ENCODE assay signal across 32 cellular contexts in the genomic region with DNA sequence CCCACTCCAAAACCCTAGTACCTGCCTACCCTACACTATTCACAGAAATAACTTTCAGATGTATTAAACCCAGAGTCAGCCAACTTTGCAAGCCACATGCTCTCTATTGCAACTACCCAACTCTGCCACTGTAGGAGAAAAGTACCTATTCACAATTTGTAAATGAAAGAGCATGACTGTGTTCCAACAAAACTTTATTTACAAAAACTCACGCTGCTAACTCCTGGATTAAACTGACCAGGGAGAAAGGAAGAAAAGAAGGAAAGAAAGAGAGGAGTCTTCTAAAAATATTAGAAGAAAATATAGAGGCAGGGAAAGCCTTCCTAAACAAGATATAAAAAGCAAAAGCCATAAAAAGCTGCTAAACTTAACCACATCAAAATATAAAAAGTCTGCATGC.
"Had no signal": no experiment of that assay in that cellular context is flagged by ENCODE, and none has a peak within 500 bp of the region (broad histone marks: within the 10 kb centered on the region; RNA-seq: fewer than 3 reads in every experiment).

No MANE protein-coding gene starts in this region.

- H3K27ac Mint-ChIP-seq: activated CD4-positive, alpha-beta T cell treated with anti-CD3 and anti-CD28 coated beads, Interleukin-2, amount 10 ng/mL, durations not matched to agents 24 days and 14 days; activated CD8-positive, alpha-beta T cell treated with anti-CD3 and anti-CD28 coated beads for 36 hours; activated naive CD4-positive, alpha-beta T cell treated with anti-CD3 and anti-CD28 coated beads, Interleukin-2, amount 50 U/mL, for 24 hours; activated naive CD8-positive, alpha-beta T cell treated with anti-CD3 and anti-CD28 coated beads, Interleukin-2, amount 10 ng/mL, durations not matched to agents 7 days and 5 days; activated T-cell treated with anti-CD3 and anti-CD28 coated beads, Interleukin-2, amount 50 U/mL, for 72 hours; activated T-helper 17 cell treated with anti-CD3 and anti-CD28 coated beads, Interleukin-2, amount 50 U/mL, for 72 hours had no signal

- H3K4me1 Mint-ChIP-seq: activated T-helper 17 cell treated with anti-CD3 and anti-CD28 coated beads, Interleukin-2, amount 50 U/mL, for 72 hours; central memory CD8-positive, alpha-beta T cell had no signal

- H3K4me1 ChIP-seq: ascending aorta had no signal

- H3K9me3 Mint-ChIP-seq: activated CD4-positive, alpha-beta T cell treated with anti-CD3 and anti-CD28 coated beads, Interleukin-2, amount 10 ng/mL, durations not matched to agents 24 days and 14 days; activated CD8-positive, alpha-beta T cell treated with anti-CD3 and anti-CD28 coated beads for 36 hours; activated naive CD4-positive, alpha-beta T cell treated with anti-CD3 and anti-CD28 coated beads, Interleukin-2, amount 50 U/mL, for 24 hours; activated naive CD8-positive, alpha-beta T cell treated with anti-CD3 and anti-CD28 coated beads, Interleukin-2, amount 10 ng/mL, durations not matched to agents 7 days and 5 days; activated T-cell treated with anti-CD3 and anti-CD28 coated beads, Interleukin-2, amount 50 U/mL, for 72 hours; activated T-helper 17 cell treated with anti-CD3 and anti-CD28 coated beads, Interleukin-2, amount 50 U/mL, for 72 hours; central memory CD8-positive, alpha-beta T cell had no signal

- H3K9me3 ChIP-seq: ascending aorta had no signal

- H3K27me3 ChIP-seq: ascending aorta, cardiac muscle cell had no signal

- DNase-seq: activated CD4-positive, alpha-beta T cell treated with anti-CD3 and anti-CD28 coated beads, Interleukin-2, amount 10 ng/mL, durations not matched to agents 24 days and 14 days; activated CD4-positive, alpha-beta T cell treated with anti-CD3 and anti-CD28 coated beads, Interleukin-2, amount 50 U/mL, for 4 hours; activated CD8-positive, alpha-beta T cell treated with anti-CD3 and anti-CD28 coated beads for 36 hours; activated gamma-delta T cell; activated naive CD4-positive, alpha-beta T cell treated with Interleukin-2 at 50 U/mL for 16 hours; activated naive CD8-positive, alpha-beta T cell treated with anti-CD3 and anti-CD28 coated beads, Interleukin-2, amount 10 ng/mL, durations not matched to agents 7 days and 5 days; activated T-cell treated with anti-CD3 and anti-CD28 coated beads, Interleukin-2, amount 50 U/mL, for 1 hour; activated T-cell treated with anti-CD3 and anti-CD28 coated beads, Interleukin-2, amount 50 U/mL, for 72 hours; amygdala; NCI-H1092; NCI-H1417; NCI-H146; NCI-H187; NCI-H2029 treated with DMSO at 0.1 percent for 48 hours; NCI-H2107; NCI-H2171; NCI-H2227 treated with DMSO at 0.1 percent for 48 hours; NCI-H524 treated with DMSO at 0.1 percent for 48 hours; SIG-M5; SW 1271; T-helper 1 cell; T-helper 2 cell; T-helper 9 cell had no signal

- H3K36me3 ChIP-seq: cardiac muscle cell had no signal

- H3K4me3 ChIP-seq: ascending aorta, cardiac muscle cell had no signal

- ATAC-seq: activated CD8-positive, alpha-beta T cell treated with anti-CD3 and anti-CD28 coated beads for 36 hours; activated T-cell treated with anti-CD3 and anti-CD28 coated beads, Interleukin-2, amount 50 U/mL, for 72 hours; activated T-helper 17 cell treated with anti-CD3 and anti-CD28 coated beads, Interleukin-2, amount 50 U/mL, for 72 hours; Panc1; Right ventricle myocardium inferior had no signal

- H3K27me3 Mint-ChIP-seq: activated CD4-positive, alpha-beta T cell treated with anti-CD3 and anti-CD28 coated beads, Interleukin-2, amount 10 ng/mL, durations not matched to agents 24 days and 14 days; activated CD8-positive, alpha-beta T cell treated with anti-CD3 and anti-CD28 coated beads for 36 hours; activated naive CD4-positive, alpha-beta T cell treated with anti-CD3 and anti-CD28 coated beads, Interleukin-2, amount 50 U/mL, for 24 hours; activated naive CD8-positive, alpha-beta T cell treated with anti-CD3 and anti-CD28 coated beads, Interleukin-2, amount 10 ng/mL, durations not matched to agents 7 days and 5 days; activated T-helper 17 cell treated with anti-CD3 and anti-CD28 coated beads, Interleukin-2, amount 50 U/mL, for 72 hours; central memory CD8-positive, alpha-beta T cell had no signal

- H3K27ac ChIP-seq: ascending aorta, cardiac muscle cell, RWPE1, VCaP had no signal

- H3K4me3 Mint-ChIP-seq: activated CD4-positive, alpha-beta T cell treated with anti-CD3 and anti-CD28 coated beads, Interleukin-2, amount 10 ng/mL, durations not matched to agents 24 days and 14 days; activated CD8-positive, alpha-beta T cell treated with anti-CD3 and anti-CD28 coated beads for 36 hours; activated naive CD4-positive, alpha-beta T cell treated with anti-CD3 and anti-CD28 coated beads, Interleukin-2, amount 50 U/mL, for 24 hours; activated naive CD8-positive, alpha-beta T cell treated with anti-CD3 and anti-CD28 coated beads, Interleukin-2, amount 10 ng/mL, durations not matched to agents 7 days and 5 days; activated T-cell treated with anti-CD3 and anti-CD28 coated beads, Interleukin-2, amount 50 U/mL, for 72 hours; activated T-helper 17 cell treated with anti-CD3 and anti-CD28 coated beads, Interleukin-2, amount 50 U/mL, for 72 hours; central memory CD8-positive, alpha-beta T cell had no signal
